Comparison of ENCODE assay signal across 17 cellular contexts in genomic region chr7:70372768-70373241, GRCh38.
"Had no signal": no experiment of that assay in that cellular context is flagged by ENCODE, and none has a peak within 500 bp of the region (broad histone marks: within the 10 kb centered on the region; RNA-seq: fewer than 3 reads in every experiment).

No MANE protein-coding gene starts in this region.

- DNase-seq: activated CD4-positive, alpha-beta T cell treated with anti-CD3 and anti-CD28 coated beads, Interleukin-2, amount 50 U/mL, for 48 hours; activated CD8-positive, alpha-beta memory T cell treated with anti-CD3 and anti-CD28 coated beads, Interleukin-2, amount 10 ng/mL, durations not matched to agents 7 days and 5 days; activated gamma-delta T cell treated with Interleukin-2 at 50 U/mL for 16 hours; activated naive CD8-positive, alpha-beta T cell treated with anti-CD3 and anti-CD28 coated beads, Interleukin-2, amount 10 ng/mL, durations not matched to agents 7 days and 5 days; activated T-cell treated with anti-CD3 and anti-CD28 coated beads, Interleukin-2, amount 50 U/mL, for 24 hours; anterior cingulate cortex; cerebellar nuclear complex; effector memory CD8-positive, alpha-beta T cell; erythroblast; hypothalamus; naive B cell; thyroid gland had no signal

- H3K9me3 Mint-ChIP-seq: activated T-cell treated with anti-CD3 and anti-CD28 coated beads, Interleukin-2, amount 50 U/mL, for 24 hours; dendritic cell treated with granulocyte-macrophage colony-stimulating factor and Interleukin-4, amounts not matched to agents 40 ng/mL and 50 ng/mL, for 4 days; effector memory CD8-positive, alpha-beta T cell had no signal

- H3K4me2 ChIP-seq: smooth muscle cell had no signal

- H3K36me3 Mint-ChIP-seq: activated CD8-positive, alpha-beta memory T cell treated with anti-CD3 and anti-CD28 coated beads, Interleukin-2, amount 10 ng/mL, durations not matched to agents 7 days and 5 days; activated naive CD8-positive, alpha-beta T cell treated with anti-CD3 and anti-CD28 coated beads, Interleukin-2, amount 10 ng/mL, durations not matched to agents 7 days and 5 days; naive B cell had no signal

- H3K4me1 ChIP-seq: parathyroid adenoma had no signal

- H3K9me3 ChIP-seq: right atrium auricular region, thyroid gland had no signal

- H3K4me3 ChIP-seq: lung, right atrium auricular region, smooth muscle cell, thyroid gland had no signal

- H2AFZ ChIP-seq: parathyroid adenoma had no signal

- H3K27ac Mint-ChIP-seq: activated CD8-positive, alpha-beta memory T cell treated with anti-CD3 and anti-CD28 coated beads, Interleukin-2, amount 10 ng/mL, durations not matched to agents 7 days and 5 days; activated naive CD8-positive, alpha-beta T cell treated with anti-CD3 and anti-CD28 coated beads, Interleukin-2, amount 10 ng/mL, durations not matched to agents 7 days and 5 days; activated T-cell treated with anti-CD3 and anti-CD28 coated beads, Interleukin-2, amount 50 U/mL, for 24 hours; dendritic cell treated with granulocyte-macrophage colony-stimulating factor and Interleukin-4, amounts not matched to agents 40 ng/mL and 50 ng/mL, for 4 days; effector memory CD8-positive, alpha-beta T cell had no signal

- H3K4me1 Mint-ChIP-seq: activated CD8-positive, alpha-beta memory T cell treated with anti-CD3 and anti-CD28 coated beads, Interleukin-2, amount 10 ng/mL, durations not matched to agents 7 days and 5 days; activated naive CD8-positive, alpha-beta T cell treated with anti-CD3 and anti-CD28 coated beads, Interleukin-2, amount 10 ng/mL, durations not matched to agents 7 days and 5 days had no signal

- H3K27ac ChIP-seq: parathyroid adenoma, right atrium auricular region, thyroid gland had no signal

- H3K36me3 ChIP-seq: right atrium auricular region, thyroid gland had no signal

- H3K79me2 ChIP-seq: parathyroid adenoma had no signal

- H3K27me3 Mint-ChIP-seq: activated T-cell treated with anti-CD3 and anti-CD28 coated beads, Interleukin-2, amount 50 U/mL, for 24 hours; dendritic cell treated with granulocyte-macrophage colony-stimulating factor and Interleukin-4, amounts not matched to agents 40 ng/mL and 50 ng/mL, for 4 days; effector memory CD8-positive, alpha-beta T cell; naive B cell had no signal

- ATAC-seq: activated CD8-positive, alpha-beta memory T cell treated with anti-CD3 and anti-CD28 coated beads, Interleukin-2, amount 10 ng/mL, durations not matched to agents 7 days and 5 days; effector memory CD8-positive, alpha-beta T cell had no signal

- H3K9ac ChIP-seq: parathyroid adenoma had no signal

- H3K4me3 Mint-ChIP-seq: activated CD8-positive, alpha-beta memory T cell treated with anti-CD3 and anti-CD28 coated beads, Interleukin-2, amount 10 ng/mL, durations not matched to agents 7 days and 5 days; activated naive CD8-positive, alpha-beta T cell treated with anti-CD3 and anti-CD28 coated beads, Interleukin-2, amount 10 ng/mL, durations not matched to agents 7 days and 5 days; activated T-cell treated with anti-CD3 and anti-CD28 coated beads, Interleukin-2, amount 50 U/mL, for 24 hours; dendritic cell treated with granulocyte-macrophage colony-stimulating factor and Interleukin-4, amounts not matched to agents 40 ng/mL and 50 ng/mL, for 4 days; effector memory CD8-positive, alpha-beta T cell; naive B cell had no signal

- H3K27me3 ChIP-seq: right atrium auricular region, thyroid gland had no signal
